Comparison of ENCODE assay signal across 8 cellular contexts in the genomic region with DNA sequence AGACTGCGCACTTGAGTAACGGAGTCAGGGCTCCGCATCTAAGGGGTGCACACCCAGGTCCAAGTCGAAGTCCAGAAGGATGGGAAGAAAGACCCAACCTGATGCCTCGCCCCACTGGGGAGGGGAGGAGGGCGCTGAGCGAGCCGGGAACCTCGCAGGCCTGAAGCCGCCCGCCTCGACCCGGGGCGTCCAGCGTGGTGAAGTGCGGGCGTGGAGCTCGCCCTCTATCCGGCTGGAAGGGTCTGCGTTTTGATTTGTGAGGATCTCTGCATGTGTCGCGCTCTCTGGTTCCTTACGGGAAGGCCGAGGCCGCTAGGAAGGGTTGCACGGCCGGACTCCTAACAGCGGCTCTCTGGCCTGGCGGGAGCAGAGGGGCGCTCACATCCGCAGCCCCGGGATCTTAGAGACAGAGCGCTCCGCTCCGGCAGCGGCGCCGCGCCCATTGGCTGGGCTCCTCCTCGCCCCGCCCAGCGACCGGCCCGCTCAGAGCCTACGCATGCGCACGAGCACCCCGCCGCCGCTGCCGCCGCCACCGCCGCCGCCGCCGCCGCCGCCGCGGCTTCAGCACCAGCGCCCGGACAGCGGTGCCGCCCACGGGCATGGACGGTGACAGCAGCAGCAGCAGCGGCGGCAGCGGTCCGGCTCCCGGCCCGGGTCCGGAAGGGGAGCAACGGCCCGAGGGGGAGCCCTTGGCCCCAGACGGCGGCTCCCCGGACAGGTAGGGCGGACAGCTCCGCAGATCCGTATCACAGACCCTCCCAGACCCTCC. TPM values are rescaled to one million over a fixed set of nuclear protein-coding genes. Genes with fewer than 3 reads are reported as not detected.
DNase-seq lines count a peak whose midpoint lies in the region; ATAC-seq and TF ChIP-seq lines count a peak whose summit lies in the region.

Gene DISP2, plus strand, starts transcription at position 497 of the 769 bp plus-strand sequence. Its CDS starts 103 bp downstream, at position 600.

- DNase-seq in DMS53 treated with DMSO at 0.1 percent for 48 hours (lab: John Stamatoyannopoulos, UW; ENCODE audit: unreplicated experiment) (peak; percentile 66), RPMI8226 (peak; percentile 84), fibroblast of mammary gland (ENCODE audit: low read depth) (peak; percentile 60)
- peak; percentile 83 to 94 (median 91) for DNase-seq in naive thymus-derived CD8-positive, alpha-beta T cell
- DNase-seq in stimulated activated effector memory CD8-positive, alpha-beta T cell treated with anti-CD3 and anti-CD28 coated beads, Interleukin-12 subunit alpha, Interleukin-12 subunit beta, amount 100 ng/mL, for 72 hours (ENCODE audit: low spot score in 2 of 2): peak; percentile 96 to 99

- peak within 1 kb of the TSS; percentile 76 for H3K4me3 Mint-ChIP-seq in activated T-helper 17 cell treated with anti-CD3 and anti-CD28 coated beads, Interleukin-2, amount 50 U/mL, for 72 hours
- H3K4me3 Mint-ChIP-seq in naive thymus-derived CD8-positive, alpha-beta T cell: peak within 1 kb of the TSS; percentile 78 to 89 (median 84)
- H3K4me3 Mint-ChIP-seq in stimulated activated effector memory CD8-positive, alpha-beta T cell treated with anti-CD3 and anti-CD28 coated beads, Interleukin-12 subunit alpha, Interleukin-12 subunit beta, amount 100 ng/mL, for 72 hours: peak within 1 kb of the TSS; percentile 76

- H3K27ac ChIP-seq in KMS-11: no peak within 1 kb of the TSS

- peak; percentile 74 for ATAC-seq in GM21825 (IDR thresholded peaks at IDR 0.05; ENCODE audit: unreplicated experiment)
- peak; percentile 95 for ATAC-seq in activated T-helper 17 cell treated with anti-CD3 and anti-CD28 coated beads, Interleukin-2, amount 50 U/mL, for 72 hours (replicated peaks)
- peak; percentile 91 to 95 for ATAC-seq in naive thymus-derived CD8-positive, alpha-beta T cell
- peak; percentile 89 for ATAC-seq in stimulated activated effector memory CD8-positive, alpha-beta T cell treated with anti-CD3 and anti-CD28 coated beads, Interleukin-12 subunit alpha, Interleukin-12 subunit beta, amount 100 ng/mL, for 72 hours

- peaks cover 8% of the 10 kb centered on the region for H3K27me3 Mint-ChIP-seq in activated T-helper 17 cell treated with anti-CD3 and anti-CD28 coated beads, Interleukin-2, amount 50 U/mL, for 72 hours
- peaks cover 3 to 33% (median 6%) of the 10 kb centered on the region in 5 donors for H3K27me3 Mint-ChIP-seq in naive thymus-derived CD8-positive, alpha-beta T cell

- H3K36me3 Mint-ChIP-seq in activated T-helper 17 cell treated with anti-CD3 and anti-CD28 coated beads, Interleukin-2, amount 50 U/mL, for 72 hours (ENCODE audit: low read depth): no peaks in the 10 kb centered on the region
- H3K36me3 Mint-ChIP-seq in naive thymus-derived CD8-positive, alpha-beta T cell: peaks cover 0 to 3% (median 0%) of the 10 kb centered on the region in 3 donors
- peaks cover 8% of the 10 kb centered on the region for H3K36me3 Mint-ChIP-seq in stimulated activated effector memory CD8-positive, alpha-beta T cell treated with anti-CD3 and anti-CD28 coated beads, Interleukin-12 subunit alpha, Interleukin-12 subunit beta, amount 100 ng/mL, for 72 hours

- POLR2A ChIA-PET in naive thymus-derived CD8-positive, alpha-beta T cell (lab: Charles Lee): interaction anchor here (1.4 to 2.2 kb wide), 3 partner anchors 10 to 94 kb away, joined by 3 to 8 read pairs (median 4); no protein-coding TSS in a partner anchor

- H3K4me1 ChIP-seq in KMS-11 (ENCODE audit: low read depth, poor library complexity, severe bottlenecking): peaks cover 7% of the 10 kb centered on the region

- no peak for TF ChIP-seq CTCF in KMS-11 (conservative IDR thresholded peaks at IDR 0.05; ENCODE audit: low read depth, low read length)
- TF ChIP-seq CTCF in fibroblast of mammary gland (conservative IDR thresholded peaks at IDR 0.05; ENCODE audit: control insufficient read depth, insufficient read depth, low read depth, low read length): no peak

- H3K4me3 ChIP-seq in KMS-11 (IDR thresholded peaks at IDR 0.05; ENCODE audit: insufficient read depth, low read depth, low read length) (no peak within 1 kb of the TSS), fibroblast of mammary gland (ENCODE audit: control insufficient read depth, low read depth, low read length) (peak within 1 kb of the TSS; percentile 43)

- H3K79me2 ChIP-seq in KMS-11 (ENCODE audit: insufficient read depth, low read depth): no peaks in the 10 kb centered on the region

- no peaks in the 10 kb centered on the region for H3K36me3 ChIP-seq in KMS-11 (ENCODE audit: insufficient read depth)

- no peaks in the 10 kb centered on the region for H4K20me1 ChIP-seq in KMS-11 (ENCODE audit: insufficient read depth)

- no peak within 1 kb of the TSS for H3K27ac Mint-ChIP-seq in activated T-helper 17 cell treated with anti-CD3 and anti-CD28 coated beads, Interleukin-2, amount 50 U/mL, for 72 hours
- H3K27ac Mint-ChIP-seq in naive thymus-derived CD8-positive, alpha-beta T cell: peak within 1 kb of the TSS in 1 of 10 donors; percentile 65
- H3K27ac Mint-ChIP-seq in stimulated activated effector memory CD8-positive, alpha-beta T cell treated with anti-CD3 and anti-CD28 coated beads, Interleukin-12 subunit alpha, Interleukin-12 subunit beta, amount 100 ng/mL, for 72 hours: peak within 1 kb of the TSS; percentile 76

- no peaks in the 10 kb centered on the region for H3K9me3 Mint-ChIP-seq in activated T-helper 17 cell treated with anti-CD3 and anti-CD28 coated beads, Interleukin-2, amount 50 U/mL, for 72 hours
- H3K9me3 Mint-ChIP-seq in naive thymus-derived CD8-positive, alpha-beta T cell: no peaks in the 10 kb centered on the region
- no peaks in the 10 kb centered on the region for H3K9me3 Mint-ChIP-seq in stimulated activated effector memory CD8-positive, alpha-beta T cell treated with anti-CD3 and anti-CD28 coated beads, Interleukin-12 subunit alpha, Interleukin-12 subunit beta, amount 100 ng/mL, for 72 hours

- H3K4me2 ChIP-seq in KMS-11: peak within 1 kb of the TSS; percentile 100

- H3K27me3 ChIP-seq in KMS-11 (ENCODE audit: insufficient read depth, low read depth): peaks cover 24% of the 10 kb centered on the region

- H2AFZ ChIP-seq in KMS-11 (ENCODE audit: low read depth): peak within 1 kb of the TSS; percentile 98

- H3K9ac ChIP-seq in KMS-11: no peak within 1 kb of the TSS

- H3K4me1 Mint-ChIP-seq in activated T-helper 17 cell treated with anti-CD3 and anti-CD28 coated beads, Interleukin-2, amount 50 U/mL, for 72 hours: peaks cover 9% of the 10 kb centered on the region
- H3K4me1 Mint-ChIP-seq in naive thymus-derived CD8-positive, alpha-beta T cell: peaks cover 7 to 15% (median 14%) of the 10 kb centered on the region in 4 donors
- H3K4me1 Mint-ChIP-seq in stimulated activated effector memory CD8-positive, alpha-beta T cell treated with anti-CD3 and anti-CD28 coated beads, Interleukin-12 subunit alpha, Interleukin-12 subunit beta, amount 100 ng/mL, for 72 hours: peaks cover 11% of the 10 kb centered on the region

RNA-seq across cellular contexts. Expression of gene DISP2, which starts in this region (rescaled TPM):
- 1 to 10 TPM in 1 of 2 donors, under 1 TPM in 1; 0.11 to 1.6 TPM for total RNA-seq in activated T-helper 17 cell treated with anti-CD3 and anti-CD28 coated beads, Interleukin-2, amount 50 U/mL, for 72 hours
- total RNA-seq in naive thymus-derived CD8-positive, alpha-beta T cell: under 1 TPM; 0.31 to 0.52 TPM
- polyA plus RNA-seq in naive thymus-derived CD8-positive, alpha-beta T cell: under 1 TPM; 0.02 to 0.73 (median 0.42) TPM

Comparison
In these comparisons a context has a peak if more than half of its experiments do, and no peak if none do; other contexts are left out.
1. Peak in DNase-seq and ATAC-seq in naive thymus-derived CD8-positive, alpha-beta T cell; RNA of the gene not detected or under 1 TPM.